Comparison of ENCODE assay signal across 22 cellular contexts in the genomic region with DNA sequence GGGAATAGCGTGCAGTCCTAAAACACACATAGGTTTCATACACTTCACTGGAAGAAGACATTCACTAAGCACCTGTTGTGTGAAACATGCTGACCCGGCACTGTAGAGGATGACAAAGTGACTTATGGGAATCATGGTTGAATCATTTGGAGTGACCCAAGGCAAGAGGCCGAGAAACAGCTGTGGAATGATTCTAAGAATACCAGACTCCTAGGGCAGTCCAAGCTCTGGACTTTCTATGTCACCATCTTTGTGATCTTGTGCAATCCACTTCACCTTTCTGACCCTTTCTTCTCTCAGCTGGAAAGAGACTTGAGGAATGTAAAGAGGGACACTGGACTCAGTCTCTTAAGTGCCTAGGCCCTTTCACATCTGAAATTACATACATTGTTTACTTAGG. TPM values are rescaled to one million over a fixed set of nuclear protein-coding genes. Genes with fewer than 3 reads are reported as not detected.
DNase-seq lines count a peak whose midpoint lies in the region; ATAC-seq, FAIRE-seq and TF ChIP-seq lines count a peak whose summit lies in the region.
"Had no signal": no experiment of that assay in that cellular context is flagged by ENCODE, and none has a peak within 500 bp of the region (broad histone marks: within the 10 kb centered on the region; RNA-seq: fewer than 3 reads in every experiment).

No MANE protein-coding gene starts in this region.

- H3K27ac Mint-ChIP-seq in T-helper 2 cell treated with Interferon-gamma antibody and Interleukin-4, amounts not matched to agents 5 μg/mL and 100 μg/mL, for 36 hours, result no peak overlapping the region
- H3K27ac Mint-ChIP-seq: activated CD4-positive, alpha-beta T cell treated with anti-CD3 and anti-CD28 coated beads, Interleukin-2, amount 10 ng/mL, durations not matched to agents 24 days and 14 days; activated T-helper 1 cell treated with anti-CD3 and anti-CD28 coated beads, Interleukin-12 subunit alpha, Interleukin-12 subunit beta, Interleukin-2, Interleukin-4 antibody, amounts not matched to agents 30 ng/mL and 10 ng/mL and 1 ng/mL, durations not matched to agents 14 hours and 24 hours and 36 hours; IgD-negative memory B cell; natural killer cell had no signal

- H3K4me3 Mint-ChIP-seq in T-helper 2 cell treated with Interferon-gamma antibody and Interleukin-4, amounts not matched to agents 5 μg/mL and 100 μg/mL, for 36 hours, result no peak overlapping the region
- H3K4me3 Mint-ChIP-seq: activated CD4-positive, alpha-beta T cell treated with anti-CD3 and anti-CD28 coated beads, Interleukin-2, amount 10 ng/mL, durations not matched to agents 24 days and 14 days; activated T-helper 1 cell treated with anti-CD3 and anti-CD28 coated beads, Interleukin-12 subunit alpha, Interleukin-12 subunit beta, Interleukin-2, Interleukin-4 antibody, amounts not matched to agents 30 ng/mL and 10 ng/mL and 1 ng/mL, durations not matched to agents 14 hours and 24 hours and 36 hours; IgD-negative memory B cell; natural killer cell had no signal

- H3K9me3 ChIP-seq in adipocyte (ENCODE audit: control insufficient read depth, low read length) (no peaks in the 10 kb centered on the region), gastroesophageal sphincter (no peaks in the 10 kb centered on the region)
- H3K9me3 ChIP-seq: ascending aorta, right atrium auricular region, uterus had no signal

- peak; percentile 22 for ATAC-seq in gastroesophageal sphincter
- peak; percentile 15 for ATAC-seq in sciatic nerve
- ATAC-seq: left lobe of liver, natural killer cell had no signal

- FAIRE-seq in D721Med (lab: Jason Lieb, UNC), result no peak

- peaks cover 36% of the 10 kb centered on the region for H3K4me1 ChIP-seq in adipocyte (ENCODE audit: control insufficient read depth, insufficient read depth, low read length)
- H3K4me1 ChIP-seq in gastroesophageal sphincter, result peaks cover 0 to 22% (median 0%) of the 10 kb centered on the region in 3 donors
- H3K4me1 ChIP-seq: uterus had no signal

- intact Hi-C loops in sciatic nerve (cut with DNase I), result loop anchor here (5.0 kb wide), 1 partner anchor 278 kb away; no protein-coding TSS in a partner anchor

- H3K9ac ChIP-seq in adipocyte (ENCODE audit: low read length), result no peak overlapping the region

- H3K27me3 ChIP-seq in adipocyte (replicated peaks; ENCODE audit: control insufficient read depth, insufficient read depth, low read length) (no peaks in the 10 kb centered on the region), gastroesophageal sphincter (no peaks in the 10 kb centered on the region)
- H3K27me3 ChIP-seq: ascending aorta, right atrium auricular region, uterus had no signal

- H3K36me3 ChIP-seq in adipocyte (ENCODE audit: control insufficient read depth, insufficient read depth, low read length, severe bottlenecking) (peaks cover 13% of the 10 kb centered on the region), gastroesophageal sphincter (peaks cover 0 to 26% of the 10 kb centered on the region in 2 donors)
- H3K36me3 ChIP-seq: ascending aorta, right atrium auricular region, uterus had no signal

- DNase-seq in GM03348 (ENCODE audit: low spot score) (peak; percentile 38), adipocyte (ENCODE audit: low read depth) (peak; percentile 64), sciatic nerve (ENCODE audit: low spot score) (no peak), NCI-H2227 (lab: John Stamatoyannopoulos, UW; ENCODE audit: unreplicated experiment) (no peak), midbrain (lab: John Stamatoyannopoulos, UW) (no peak), D721Med (ENCODE audit: insufficient read length, low spot score) (no peak)
- DNase-seq in T-helper 2 cell treated with Interferon-gamma antibody and Interleukin-4, amounts not matched to agents 5 μg/mL and 100 μg/mL, for 36 hours (ENCODE audit: low spot score), result no peak
- DNase-seq: activated CD4-positive, alpha-beta T cell treated with anti-CD3 and anti-CD28 coated beads, Interleukin-2, amount 10 ng/mL, durations not matched to agents 24 days and 14 days; effector CD8-positive, alpha-beta T cell; glutamatergic neuron; natural killer cell; NCI-H1694 treated with DMSO at 0.1 percent for 48 hours; NCI-H748 treated with DMSO at 0.1 percent for 48 hours; stimulated activated CD4-positive, alpha-beta T cell treated with anti-CD3 and anti-CD28 coated beads, Interleukin-2, amount 100 ng/mL, for 48 hours; uterus had no signal

- peaks cover 4% of the 10 kb centered on the region for H3K36me3 Mint-ChIP-seq in T-helper 2 cell treated with Interferon-gamma antibody and Interleukin-4, amounts not matched to agents 5 μg/mL and 100 μg/mL, for 36 hours (ENCODE audit: low read depth)
- H3K36me3 Mint-ChIP-seq: natural killer cell had no signal

- WGBS in gastroesophageal sphincter (ENCODE audit: low coverage in 1 of 2), 2 donors, result 77 to 86% methylated on average over 3 of the region's 3 CpGs

- H3K4me1 Mint-ChIP-seq in T-helper 2 cell treated with Interferon-gamma antibody and Interleukin-4, amounts not matched to agents 5 μg/mL and 100 μg/mL, for 36 hours (ENCODE audit: low read depth), result no peaks in the 10 kb centered on the region

- TF ChIP-seq CTCF in gastroesophageal sphincter (IDR thresholded peaks at IDR 0.05) (no peak), D721Med (IDR thresholded peaks at IDR 0.05; ENCODE audit: insufficient read depth, missing control alignments) (no peak)

- TF ChIP-seq POLR2A in gastroesophageal sphincter (IDR thresholded peaks at IDR 0.05), result no peak

- no peak for TF ChIP-seq EP300 in gastroesophageal sphincter (IDR thresholded peaks at IDR 0.05)

- no peaks in the 10 kb centered on the region for H3K9me3 Mint-ChIP-seq in T-helper 2 cell treated with Interferon-gamma antibody and Interleukin-4, amounts not matched to agents 5 μg/mL and 100 μg/mL, for 36 hours
- H3K9me3 Mint-ChIP-seq: activated CD4-positive, alpha-beta T cell treated with anti-CD3 and anti-CD28 coated beads, Interleukin-2, amount 10 ng/mL, durations not matched to agents 24 days and 14 days; activated T-helper 1 cell treated with anti-CD3 and anti-CD28 coated beads, Interleukin-12 subunit alpha, Interleukin-12 subunit beta, Interleukin-2, Interleukin-4 antibody, amounts not matched to agents 30 ng/mL and 10 ng/mL and 1 ng/mL, durations not matched to agents 14 hours and 24 hours and 36 hours; IgD-negative memory B cell; natural killer cell had no signal

- no peaks in the 10 kb centered on the region for H3K27me3 Mint-ChIP-seq in T-helper 2 cell treated with Interferon-gamma antibody and Interleukin-4, amounts not matched to agents 5 μg/mL and 100 μg/mL, for 36 hours (ENCODE audit: low read depth)
- H3K27me3 Mint-ChIP-seq: activated CD4-positive, alpha-beta T cell treated with anti-CD3 and anti-CD28 coated beads, Interleukin-2, amount 10 ng/mL, durations not matched to agents 24 days and 14 days; IgD-negative memory B cell had no signal

- H3K27ac ChIP-seq in gastroesophageal sphincter, result no peak overlapping the region
- H3K27ac ChIP-seq: ascending aorta, right atrium auricular region, RWPE1, uterus had no signal

- no peak overlapping the region for H3K4me3 ChIP-seq in adipocyte (ENCODE audit: low read length)
- no peak overlapping the region for H3K4me3 ChIP-seq in gastroesophageal sphincter
- H3K4me3 ChIP-seq: ascending aorta, right atrium auricular region, uterus had no signal

RNA-seq across cellular contexts. Expression of a gene that starts 13.1 kb away (rescaled TPM):
- 10 to 100 TPM; 19.1 to 56.9 (median 34.8) TPM for total RNA-seq in gastroesophageal sphincter
- 16.2 TPM for total RNA-seq in sciatic nerve

RNA-seq across cellular contexts. Expression of a gene that starts 32.9 kb away (rescaled TPM):
- 1 to 10 TPM in 1 of 4 donors, under 1 TPM in 2, not detected in 1; 0.10 to 1.1 (median 0.81) TPM for total RNA-seq in gastroesophageal sphincter
- 1.5 TPM for total RNA-seq in sciatic nerve
- total RNA-seq: ascending aorta had no signal

Comparison
In these comparisons a context has a peak if more than half of its experiments do, and no peak if none do; other contexts are left out.
1. DNase-seq: peak in GM03348 (single experiment) and adipocyte (single experiment); none in sciatic nerve (single experiment), T-helper 2 cell treated with Interferon-gamma antibody and Interleukin-4, amounts not matched to agents 5 μg/mL and 100 μg/mL, for 36 hours (single experiment), NCI-H2227 (single experiment), midbrain (single experiment) and D721Med (single experiment).